In genomic region chr11:82945682-82946081, GRCh38 we compare ENCODE assay signal across 1 cellular context.
TF ChIP-seq lines count a peak whose summit lies in the region.

No MANE protein-coding gene starts in this region.

TF ChIP-seq in HepG2, 621 proteins besides CTCF, POLR2A, EP300 and RAD21 (continued from another document and continues in another):
- TF ChIP-seq, protein P1, sequence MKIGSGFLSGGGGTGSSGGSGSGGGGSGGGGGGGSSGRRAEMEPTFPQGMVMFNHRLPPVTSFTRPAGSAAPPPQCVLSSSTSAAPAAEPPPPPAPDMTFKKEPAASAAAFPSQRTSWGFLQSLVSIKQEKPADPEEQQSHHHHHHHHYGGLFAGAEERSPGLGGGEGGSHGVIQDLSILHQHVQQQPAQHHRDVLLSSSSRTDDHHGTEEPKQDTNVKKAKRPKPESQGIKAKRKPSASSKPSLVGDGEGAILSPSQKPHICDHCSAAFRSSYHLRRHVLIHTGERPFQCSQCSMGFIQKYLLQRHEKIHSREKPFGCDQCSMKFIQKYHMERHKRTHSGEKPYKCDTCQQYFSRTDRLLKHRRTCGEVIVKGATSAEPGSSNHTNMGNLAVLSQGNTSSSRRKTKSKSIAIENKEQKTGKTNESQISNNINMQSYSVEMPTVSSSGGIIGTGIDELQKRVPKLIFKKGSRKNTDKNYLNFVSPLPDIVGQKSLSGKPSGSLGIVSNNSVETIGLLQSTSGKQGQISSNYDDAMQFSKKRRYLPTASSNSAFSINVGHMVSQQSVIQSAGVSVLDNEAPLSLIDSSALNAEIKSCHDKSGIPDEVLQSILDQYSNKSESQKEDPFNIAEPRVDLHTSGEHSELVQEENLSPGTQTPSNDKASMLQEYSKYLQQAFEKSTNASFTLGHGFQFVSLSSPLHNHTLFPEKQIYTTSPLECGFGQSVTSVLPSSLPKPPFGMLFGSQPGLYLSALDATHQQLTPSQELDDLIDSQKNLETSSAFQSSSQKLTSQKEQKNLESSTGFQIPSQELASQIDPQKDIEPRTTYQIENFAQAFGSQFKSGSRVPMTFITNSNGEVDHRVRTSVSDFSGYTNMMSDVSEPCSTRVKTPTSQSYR (CRISPR knock-in tag; IDR thresholded peaks at IDR 0.05; ENCODE audit: borderline replicate concordance): peak; percentile 94
- TF ChIP-seq CCDC6 (CRISPR knock-in tag; IDR thresholded peaks at IDR 0.05) (0 out of 2 replicates have a peak, but pooled peaks have one; percentile 33), MAX (IDR thresholded peaks at IDR 0.05) (peak; percentile 61; the same call in 1 of the 2 replicates), FOXC1 (CRISPR knock-in tag; IDR thresholded peaks at IDR 0.05; ENCODE audit: borderline replicate concordance) (no peak), KDM1A (CRISPR knock-in tag; IDR thresholded peaks at IDR 0.05) (no peak), FOXO4 (CRISPR knock-in tag; conservative IDR thresholded peaks at IDR 0.05) (no peak), ZNF891 (CRISPR knock-in tag; IDR thresholded peaks at IDR 0.05) (peak; percentile 75), ZEB1 (IDR thresholded peaks at IDR 0.05; ENCODE audit: insufficient replicate concordance, low read depth) (no peak), ATAD3A (CRISPR knock-in tag; IDR thresholded peaks at IDR 0.05) (no peak), KAT7 (CRISPR knock-in tag; IDR thresholded peaks at IDR 0.05; ENCODE audit: borderline replicate concordance) (no peak), ZNF292 (CRISPR knock-in tag; IDR thresholded peaks at IDR 0.05; ENCODE audit: borderline replicate concordance, low read depth) (peak; percentile 93), GTF3A (CRISPR knock-in tag; conservative IDR thresholded peaks at IDR 0.05) (no peak), ZNF251 (CRISPR knock-in tag; IDR thresholded peaks at IDR 0.05) (no peak), NFKBIZ (CRISPR knock-in tag; IDR thresholded peaks at IDR 0.05) (no peak), ZNF350 (CRISPR knock-in tag; IDR thresholded peaks at IDR 0.05; ENCODE audit: borderline replicate concordance, low read depth) (no peak), ZNF274 (CRISPR knock-in tag; IDR thresholded peaks at IDR 0.05) (no peak), NRL (CRISPR knock-in tag; IDR thresholded peaks at IDR 0.05; ENCODE audit: borderline replicate concordance) (peak; percentile 67; the same call in 1 of the 2 replicates), ZBTB25 (CRISPR knock-in tag; IDR thresholded peaks at IDR 0.05) (no peak), ZNF619 (CRISPR knock-in tag; IDR thresholded peaks at IDR 0.05) (no peak), ZSCAN31 (CRISPR knock-in tag; IDR thresholded peaks at IDR 0.05; ENCODE audit: low read depth) (no peak), ZNF383 (CRISPR knock-in tag; IDR thresholded peaks at IDR 0.05; ENCODE audit: borderline replicate concordance) (no peak), ZNF557 (CRISPR knock-in tag; IDR thresholded peaks at IDR 0.05) (no peak), ZNF687 (CRISPR knock-in tag; IDR thresholded peaks at IDR 0.05) (peak; percentile 72), HNF4G (IDR thresholded peaks at IDR 0.05; ENCODE audit: borderline replicate concordance, low read depth, low read length) (peak; percentile 77), HNF4G (CRISPR knock-in tag; IDR thresholded peaks at IDR 0.05; ENCODE audit: borderline replicate concordance, low read depth) (no peak; the same call in 1 of the 2 replicates), FOSL2 (CRISPR knock-in tag; IDR thresholded peaks at IDR 0.05) (no peak)
- TF ChIP-seq, protein P2, sequence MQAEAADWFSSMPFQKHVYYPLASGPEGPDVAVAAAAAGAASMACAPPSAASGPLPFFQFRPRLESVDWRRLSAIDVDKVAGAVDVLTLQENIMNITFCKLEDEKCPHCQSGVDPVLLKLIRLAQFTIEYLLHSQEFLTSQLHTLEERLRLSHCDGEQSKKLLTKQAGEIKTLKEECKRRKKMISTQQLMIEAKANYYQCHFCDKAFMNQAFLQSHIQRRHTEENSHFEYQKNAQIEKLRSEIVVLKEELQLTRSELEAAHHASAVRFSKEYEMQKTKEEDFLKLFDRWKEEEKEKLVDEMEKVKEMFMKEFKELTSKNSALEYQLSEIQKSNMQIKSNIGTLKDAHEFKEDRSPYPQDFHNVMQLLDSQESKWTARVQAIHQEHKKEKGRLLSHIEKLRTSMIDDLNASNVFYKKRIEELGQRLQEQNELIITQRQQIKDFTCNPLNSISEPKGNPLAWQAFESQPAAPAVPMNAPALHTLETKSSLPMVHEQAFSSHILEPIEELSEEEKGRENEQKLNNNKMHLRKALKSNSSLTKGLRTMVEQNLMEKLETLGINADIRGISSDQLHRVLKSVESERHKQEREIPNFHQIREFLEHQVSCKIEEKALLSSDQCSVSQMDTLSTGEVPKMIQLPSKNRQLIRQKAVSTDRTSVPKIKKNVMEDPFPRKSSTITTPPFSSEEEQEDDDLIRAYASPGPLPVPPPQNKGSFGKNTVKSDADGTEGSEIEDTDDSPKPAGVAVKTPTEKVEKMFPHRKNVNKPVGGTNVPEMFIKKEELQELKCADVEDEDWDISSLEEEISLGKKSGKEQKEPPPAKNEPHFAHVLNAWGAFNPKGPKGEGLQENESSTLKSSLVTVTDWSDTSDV (CRISPR knock-in tag; IDR thresholded peaks at IDR 0.05): 0 out of 2 replicates have a peak, but pooled peaks have one; percentile 39
- TF ChIP-seq, protein P3, sequence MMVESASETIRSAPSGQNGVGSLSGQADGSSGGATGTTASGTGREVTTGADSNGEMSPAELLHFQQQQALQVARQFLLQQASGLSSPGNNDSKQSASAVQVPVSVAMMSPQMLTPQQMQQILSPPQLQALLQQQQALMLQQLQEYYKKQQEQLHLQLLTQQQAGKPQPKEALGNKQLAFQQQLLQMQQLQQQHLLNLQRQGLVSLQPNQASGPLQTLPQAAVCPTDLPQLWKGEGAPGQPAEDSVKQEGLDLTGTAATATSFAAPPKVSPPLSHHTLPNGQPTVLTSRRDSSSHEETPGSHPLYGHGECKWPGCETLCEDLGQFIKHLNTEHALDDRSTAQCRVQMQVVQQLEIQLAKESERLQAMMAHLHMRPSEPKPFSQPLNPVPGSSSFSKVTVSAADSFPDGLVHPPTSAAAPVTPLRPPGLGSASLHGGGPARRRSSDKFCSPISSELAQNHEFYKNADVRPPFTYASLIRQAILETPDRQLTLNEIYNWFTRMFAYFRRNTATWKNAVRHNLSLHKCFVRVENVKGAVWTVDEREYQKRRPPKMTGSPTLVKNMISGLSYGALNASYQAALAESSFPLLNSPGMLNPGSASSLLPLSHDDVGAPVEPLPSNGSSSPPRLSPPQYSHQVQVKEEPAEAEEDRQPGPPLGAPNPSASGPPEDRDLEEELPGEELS (CRISPR knock-in tag; IDR thresholded peaks at IDR 0.05): no peak
- TF ChIP-seq, protein P4, sequence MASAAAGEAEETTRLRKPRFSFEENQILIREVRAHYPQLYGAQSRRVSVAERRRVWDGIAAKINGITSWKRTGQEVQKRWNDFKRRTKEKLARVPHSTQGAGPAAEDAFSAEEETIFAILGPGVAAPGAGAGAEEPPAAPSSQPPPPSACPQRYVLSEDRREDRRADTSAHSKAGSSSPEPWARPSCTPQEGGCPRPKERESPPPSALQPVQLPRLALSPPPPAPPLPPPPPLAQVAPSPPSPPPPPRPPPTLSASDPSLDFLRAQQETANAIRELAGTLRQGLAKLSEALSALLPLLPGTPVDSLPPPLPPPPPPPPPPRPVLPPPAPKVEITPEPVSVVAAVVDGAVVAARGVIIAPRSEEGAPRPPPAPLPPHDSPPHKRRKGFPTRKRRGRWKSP (CRISPR knock-in tag; IDR thresholded peaks at IDR 0.05): no peak
- TF ChIP-seq, protein P5, sequence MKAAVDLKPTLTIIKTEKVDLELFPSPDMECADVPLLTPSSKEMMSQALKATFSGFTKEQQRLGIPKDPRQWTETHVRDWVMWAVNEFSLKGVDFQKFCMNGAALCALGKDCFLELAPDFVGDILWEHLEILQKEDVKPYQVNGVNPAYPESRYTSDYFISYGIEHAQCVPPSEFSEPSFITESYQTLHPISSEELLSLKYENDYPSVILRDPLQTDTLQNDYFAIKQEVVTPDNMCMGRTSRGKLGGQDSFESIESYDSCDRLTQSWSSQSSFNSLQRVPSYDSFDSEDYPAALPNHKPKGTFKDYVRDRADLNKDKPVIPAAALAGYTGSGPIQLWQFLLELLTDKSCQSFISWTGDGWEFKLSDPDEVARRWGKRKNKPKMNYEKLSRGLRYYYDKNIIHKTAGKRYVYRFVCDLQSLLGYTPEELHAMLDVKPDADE (CRISPR knock-in tag; IDR thresholded peaks at IDR 0.05): no peak
- TF ChIP-seq, protein P6, sequence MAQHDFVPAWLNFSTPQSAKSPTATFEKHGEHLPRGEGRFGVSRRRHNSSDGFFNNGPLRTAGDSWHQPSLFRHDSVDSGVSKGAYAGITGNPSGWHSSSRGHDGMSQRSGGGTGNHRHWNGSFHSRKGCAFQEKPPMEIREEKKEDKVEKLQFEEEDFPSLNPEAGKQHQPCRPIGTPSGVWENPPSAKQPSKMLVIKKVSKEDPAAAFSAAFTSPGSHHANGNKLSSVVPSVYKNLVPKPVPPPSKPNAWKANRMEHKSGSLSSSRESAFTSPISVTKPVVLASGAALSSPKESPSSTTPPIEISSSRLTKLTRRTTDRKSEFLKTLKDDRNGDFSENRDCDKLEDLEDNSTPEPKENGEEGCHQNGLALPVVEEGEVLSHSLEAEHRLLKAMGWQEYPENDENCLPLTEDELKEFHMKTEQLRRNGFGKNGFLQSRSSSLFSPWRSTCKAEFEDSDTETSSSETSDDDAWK (CRISPR knock-in tag; IDR thresholded peaks at IDR 0.05): no peak
- TF ChIP-seq, protein P7, sequence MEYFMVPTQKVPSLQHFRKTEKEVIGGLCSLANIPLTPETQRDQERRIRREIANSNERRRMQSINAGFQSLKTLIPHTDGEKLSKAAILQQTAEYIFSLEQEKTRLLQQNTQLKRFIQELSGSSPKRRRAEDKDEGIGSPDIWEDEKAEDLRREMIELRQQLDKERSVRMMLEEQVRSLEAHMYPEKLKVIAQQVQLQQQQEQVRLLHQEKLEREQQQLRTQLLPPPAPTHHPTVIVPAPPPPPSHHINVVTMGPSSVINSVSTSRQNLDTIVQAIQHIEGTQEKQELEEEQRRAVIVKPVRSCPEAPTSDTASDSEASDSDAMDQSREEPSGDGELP (IDR thresholded peaks at IDR 0.05; ENCODE audit: borderline replicate concordance, low read depth): no peak
- TF ChIP-seq, protein P8, sequence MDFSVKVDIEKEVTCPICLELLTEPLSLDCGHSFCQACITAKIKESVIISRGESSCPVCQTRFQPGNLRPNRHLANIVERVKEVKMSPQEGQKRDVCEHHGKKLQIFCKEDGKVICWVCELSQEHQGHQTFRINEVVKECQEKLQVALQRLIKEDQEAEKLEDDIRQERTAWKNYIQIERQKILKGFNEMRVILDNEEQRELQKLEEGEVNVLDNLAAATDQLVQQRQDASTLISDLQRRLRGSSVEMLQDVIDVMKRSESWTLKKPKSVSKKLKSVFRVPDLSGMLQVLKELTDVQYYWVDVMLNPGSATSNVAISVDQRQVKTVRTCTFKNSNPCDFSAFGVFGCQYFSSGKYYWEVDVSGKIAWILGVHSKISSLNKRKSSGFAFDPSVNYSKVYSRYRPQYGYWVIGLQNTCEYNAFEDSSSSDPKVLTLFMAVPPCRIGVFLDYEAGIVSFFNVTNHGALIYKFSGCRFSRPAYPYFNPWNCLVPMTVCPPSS (IDR thresholded peaks at IDR 0.05): no peak
